Comparison of ENCODE assay signal across 13 cellular contexts in the genomic region with DNA sequence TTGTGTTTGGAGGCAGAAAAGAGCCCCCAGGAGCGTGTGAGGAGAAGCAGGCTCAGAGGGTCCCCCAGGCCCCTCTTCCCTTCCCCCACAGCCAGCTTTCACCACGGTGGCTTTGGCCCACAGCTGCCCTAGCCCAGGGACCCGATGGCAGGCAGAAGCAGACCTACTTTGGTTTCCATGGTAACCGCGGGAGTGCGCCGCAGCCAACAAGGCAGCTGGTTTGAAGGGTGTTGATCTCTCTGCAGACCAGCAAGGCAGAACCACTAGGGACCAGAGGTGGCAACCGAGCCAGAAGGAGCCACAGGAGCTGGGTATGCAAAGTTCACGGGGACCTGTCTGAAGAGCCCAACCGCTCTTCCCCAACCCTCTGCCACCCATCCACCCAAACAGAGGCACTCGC.
DNase-seq lines count a peak whose midpoint lies in the region; ATAC-seq, FAIRE-seq and TF ChIP-seq lines count a peak whose summit lies in the region.
"Had no signal": no experiment of that assay in that cellular context is flagged by ENCODE, and none has a peak within 500 bp of the region (broad histone marks: within the 10 kb centered on the region; RNA-seq: fewer than 3 reads in every experiment).

No MANE protein-coding gene starts in this region.

- H3K79me2 ChIP-seq in K562 (ENCODE audit: control insufficient read depth, insufficient read depth, low read length) (no peaks in the 10 kb centered on the region), GM23248 (ENCODE audit: insufficient read depth) (no peaks in the 10 kb centered on the region)

- no peak overlapping the region for H3K4me3 ChIP-seq in K562
- no peak overlapping the region for H3K4me3 ChIP-seq in GM23248
- H3K4me3 ChIP-seq in naive thymus-derived CD4-positive, alpha-beta T cell (ENCODE audit: low read length): no peak overlapping the region
- H3K4me3 ChIP-seq: breast epithelium had no signal

- TF ChIP-seq CTCF in K562 (IDR thresholded peaks at IDR 0.05 in 2 of 3, conservative IDR thresholded peaks at IDR 0.05 in 1 of 3; ENCODE audit: insufficient read depth in 2 of 3, low read depth in 1 of 3, low read length in 3 of 3): no peak

- H3K9me3 Mint-ChIP-seq in naive thymus-derived CD4-positive, alpha-beta T cell: no peaks in the 10 kb centered on the region
- no peaks in the 10 kb centered on the region for H3K9me3 Mint-ChIP-seq in activated CD4-positive, alpha-beta memory T cell treated with anti-CD3 and anti-CD28 coated beads for 36 hours
- H3K9me3 Mint-ChIP-seq: nephron had no signal

- no peaks in the 10 kb centered on the region for H3K9me2 ChIP-seq in GM23248 (ENCODE audit: insufficient read depth)

- H3K27me3 ChIP-seq in K562 (ENCODE audit: control insufficient read depth in 2 of 2, insufficient read depth in 2 of 2, low read length in 2 of 2) (peaks cover 21 to 64% of the 10 kb centered on the region in 2 experiments; a peak in 4 of 5 replicates), GM23248 (replicated peaks; ENCODE audit: insufficient read depth) (peaks cover 23% of the 10 kb centered on the region)
- H3K27me3 ChIP-seq in naive thymus-derived CD4-positive, alpha-beta T cell (ENCODE audit: control insufficient read depth in 2 of 2, insufficient read depth in 2 of 2, low read length in 2 of 2): no peaks in the 10 kb centered on the region

- no peaks in the 10 kb centered on the region for H3K36me3 Mint-ChIP-seq in naive thymus-derived CD4-positive, alpha-beta T cell
- no peaks in the 10 kb centered on the region for H3K36me3 Mint-ChIP-seq in activated CD4-positive, alpha-beta memory T cell treated with anti-CD3 and anti-CD28 coated beads for 36 hours

- no peak for TF ChIP-seq EP300 in K562 (IDR thresholded peaks at IDR 0.05; ENCODE audit: low read length)

- in situ Hi-C loops in G401 (cut with HindIII; ENCODE audit: low sequenced_read_pairs): no loop called here
- in situ Hi-C loops in K562 (cut with MboI): no loop called here
- in situ Hi-C loops in GM23248 (cut with MboI): no loop called here

- no peak for TF ChIP-seq POLR2A in K562 (conservative IDR thresholded peaks at IDR 0.05)

- H3K36me3 ChIP-seq in K562 (ENCODE audit: control insufficient read depth, insufficient read depth, low read length) (no peaks in the 10 kb centered on the region), GM23248 (ENCODE audit: low read depth) (no peaks in the 10 kb centered on the region)
- H3K36me3 ChIP-seq in naive thymus-derived CD4-positive, alpha-beta T cell (ENCODE audit: control insufficient read depth in 2 of 3, insufficient read depth in 3 of 3, low read length in 3 of 3): no peaks in the 10 kb centered on the region
- H3K36me3 ChIP-seq: breast epithelium had no signal

- no TSS peak for BruUV-seq in K562 (replicated peaks; lab: Mats Ljungman, UMichigan)

- 2% methylated on average over 10 of the region's 11 CpGs for WGBS in K562 (ENCODE audit: insufficient coverage, low coverage, missing lambda C conversion rate)
- 18 to 24% methylated on average over 11 of the region's 11 CpGs for WGBS in GM23248 (ENCODE audit: low coverage in 1 of 2, low lambda C conversion rate in 2 of 2, missing lambda C conversion rate in 2 of 2), 2 experiments

- intact Hi-C loops in K562 (cut with micrococcal nuclease): no loop called here
- intact Hi-C loops in naive thymus-derived CD4-positive, alpha-beta T cell (cut with micrococcal nuclease): no loop called here
- intact Hi-C loops in activated CD4-positive, alpha-beta memory T cell treated with anti-CD3 and anti-CD28 coated beads for 36 hours (cut with micrococcal nuclease): no loop called here

- H3K4me2 ChIP-seq in K562 (ENCODE audit: insufficient read depth, low read length) (no peak overlapping the region), GM23248 (ENCODE audit: unreplicated experiment) (no peak overlapping the region)

- CTCF ChIA-PET in K562 (lab: Yijun Ruan, JAX; ENCODE audit: low intra/inter-chr PET ratio): no interaction called here
- CTCF ChIA-PET in naive thymus-derived CD4-positive, alpha-beta T cell (lab: Charles Lee): no interaction called here
- CTCF ChIA-PET in activated CD4-positive, alpha-beta memory T cell treated with anti-CD3 and anti-CD28 coated beads for 36 hours (lab: Charles Lee): no interaction called here

- no peak for FAIRE-seq in K562 (lab: Jason Lieb, UNC)
- FAIRE-seq: frontal cortex had no signal

- H4K20me1 ChIP-seq in K562 (replicated peaks; ENCODE audit: control insufficient read depth, insufficient read depth, low read length): peaks cover 12% of the 10 kb centered on the region; the same call in 1 of the 2 replicates
- H4K20me1 ChIP-seq in GM23248 (ENCODE audit: insufficient read depth): no peaks in the 10 kb centered on the region

- no peak for ATAC-seq in K562
- no peak for ATAC-seq in naive thymus-derived CD4-positive, alpha-beta T cell
- no peak for ATAC-seq in GM19397 (IDR thresholded peaks at IDR 0.05; ENCODE audit: unreplicated experiment)
- ATAC-seq: Panc1 had no signal

- no peak overlapping the region for H3K27ac Mint-ChIP-seq in naive thymus-derived CD4-positive, alpha-beta T cell
- no peak overlapping the region for H3K27ac Mint-ChIP-seq in activated CD4-positive, alpha-beta memory T cell treated with anti-CD3 and anti-CD28 coated beads for 36 hours

- H3K27ac ChIP-seq in K562 (ENCODE audit: extremely low read depth, low read depth, low read length) (no peak overlapping the region), GM23248 (no peak overlapping the region)
- H3K27ac ChIP-seq in naive thymus-derived CD4-positive, alpha-beta T cell (ENCODE audit: low read depth, low read length): no peak overlapping the region
- H3K27ac ChIP-seq: breast epithelium had no signal

- H3K9me1 ChIP-seq in K562 (ENCODE audit: control insufficient read depth, insufficient read depth, low read length): no peaks in the 10 kb centered on the region

- DNase-seq in G401 (ENCODE audit: low spot score) (peak; percentile 80), NCI-H2227 treated with DMSO at 0.1 percent for 48 hours (lab: John Stamatoyannopoulos, UW) (peak; percentile 37), K562 (ENCODE audit: extremely low read depth in 1 of 4, low spot score in 3 of 4) (no peak), pons (ENCODE audit: low spot score) (peak; percentile 35), GM23248 (no peak)
- DNase-seq in naive thymus-derived CD4-positive, alpha-beta T cell: no peak
- no peak for DNase-seq in activated CD4-positive, alpha-beta memory T cell treated with anti-CD3 and anti-CD28 coated beads for 36 hours
- DNase-seq: activated CD4-positive, alpha-beta T cell treated with anti-CD3 and anti-CD28 coated beads, Interleukin-2, amount 50 U/mL, for 48 hours had no signal

- H3K9me3 ChIP-seq in K562 (replicated peaks; ENCODE audit: control insufficient read depth, insufficient read depth, low read depth, low read length) (no peaks in the 10 kb centered on the region), GM23248 (ENCODE audit: low read depth) (no peaks in the 10 kb centered on the region)
- no peaks in the 10 kb centered on the region for H3K9me3 ChIP-seq in naive thymus-derived CD4-positive, alpha-beta T cell (ENCODE audit: control insufficient read depth in 2 of 3, low read length in 3 of 3)
- H3K9me3 ChIP-seq: breast epithelium had no signal

- H3K4me1 ChIP-seq in K562 (replicated peaks in 1 of 2; ENCODE audit: control insufficient read depth in 2 of 2, insufficient read depth in 2 of 2, low read length in 2 of 2) (peaks cover 0 to 5% of the 10 kb centered on the region in 2 experiments; a peak in 1 of 5 replicates), GM23248 (ENCODE audit: insufficient read depth) (no peaks in the 10 kb centered on the region)
- H3K4me1 ChIP-seq in naive thymus-derived CD4-positive, alpha-beta T cell (ENCODE audit: control insufficient read depth in 2 of 2, insufficient read depth in 2 of 2, low read length in 2 of 2): no peaks in the 10 kb centered on the region
- H3K4me1 ChIP-seq: breast epithelium had no signal

- H3K27me3 Mint-ChIP-seq in naive thymus-derived CD4-positive, alpha-beta T cell: peaks cover 5 to 21% (median 16%) of the 10 kb centered on the region in 5 donors
- H3K27me3 Mint-ChIP-seq in activated CD4-positive, alpha-beta memory T cell treated with anti-CD3 and anti-CD28 coated beads for 36 hours: peaks cover 7% of the 10 kb centered on the region

- no peaks in the 10 kb centered on the region for H3F3A ChIP-seq in GM23248 (ENCODE audit: insufficient read depth)

- POLR2A ChIA-PET in K562 (lab: Yijun Ruan, JAX): interaction anchor here (0.5 kb wide), 1 partner anchor 419 kb away, joined by 3 read pairs; no protein-coding TSS in a partner anchor
- POLR2A ChIA-PET in naive thymus-derived CD4-positive, alpha-beta T cell (lab: Charles Lee): no interaction called here
- POLR2A ChIA-PET in activated CD4-positive, alpha-beta memory T cell treated with anti-CD3 and anti-CD28 coated beads for 36 hours (lab: Charles Lee): no interaction called here

- H3K4me1 Mint-ChIP-seq in naive thymus-derived CD4-positive, alpha-beta T cell: no peaks in the 10 kb centered on the region
- H3K4me1 Mint-ChIP-seq in activated CD4-positive, alpha-beta memory T cell treated with anti-CD3 and anti-CD28 coated beads for 36 hours (ENCODE audit: low read depth): no peaks in the 10 kb centered on the region

- TF ChIP-seq RAD21 in K562 (CRISPR knock-in tag; conservative IDR thresholded peaks at IDR 0.05 in 1 of 2, IDR thresholded peaks at IDR 0.05 in 1 of 2): no peak

- no peak overlapping the region; a peak in 1 of 4 replicates for H3K9ac ChIP-seq in K562 (ENCODE audit: insufficient read depth in 1 of 2, low read depth in 2 of 2, low read length in 2 of 2)
- no peak overlapping the region for H3K9ac ChIP-seq in GM23248

- H2AFZ ChIP-seq in K562 (ENCODE audit: low read depth, low read length) (no peak overlapping the region), GM23248 (no peak overlapping the region)

- no peak overlapping the region for H3K4me3 Mint-ChIP-seq in naive thymus-derived CD4-positive, alpha-beta T cell
- H3K4me3 Mint-ChIP-seq in activated CD4-positive, alpha-beta memory T cell treated with anti-CD3 and anti-CD28 coated beads for 36 hours: no peak overlapping the region
- H3K4me3 Mint-ChIP-seq: nephron had no signal

TF ChIP-seq in K562, 482 proteins besides CTCF, POLR2A, EP300 and RAD21 (continues in another document):
- TF ChIP-seq, protein P1, sequence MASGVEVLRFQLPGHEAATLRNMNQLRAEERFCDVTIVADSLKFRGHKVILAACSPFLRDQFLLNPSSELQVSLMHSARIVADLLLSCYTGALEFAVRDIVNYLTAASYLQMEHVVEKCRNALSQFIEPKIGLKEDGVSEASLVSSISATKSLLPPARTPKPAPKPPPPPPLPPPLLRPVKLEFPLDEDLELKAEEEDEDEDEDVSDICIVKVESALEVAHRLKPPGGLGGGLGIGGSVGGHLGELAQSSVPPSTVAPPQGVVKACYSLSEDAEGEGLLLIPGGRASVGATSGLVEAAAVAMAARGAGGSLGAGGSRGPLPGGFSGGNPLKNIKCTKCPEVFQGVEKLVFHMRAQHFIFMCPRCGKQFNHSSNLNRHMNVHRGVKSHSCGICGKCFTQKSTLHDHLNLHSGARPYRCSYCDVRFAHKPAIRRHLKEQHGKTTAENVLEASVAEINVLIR (CRISPR knock-in tag; IDR thresholded peaks at IDR 0.05): no peak
- TF ChIP-seq GATAD2A (IDR thresholded peaks at IDR 0.05): no peak

Comparison
In these comparisons a context has a peak if more than half of its experiments do, and no peak if none do; other contexts are left out.
1. DNase-seq: peak in G401 (single experiment), NCI-H2227 treated with DMSO at 0.1 percent for 48 hours (single experiment) and pons (single experiment); none in K562 (0 of 4), GM23248 (single experiment), naive thymus-derived CD4-positive, alpha-beta T cell (0 of 9) and activated CD4-positive, alpha-beta memory T cell treated with anti-CD3 and anti-CD28 coated beads for 36 hours (single experiment).